In genomic region chr12:132908145-132909029, GRCh38 we compare ENCODE assay signal across 8 cellular contexts. TPM values are rescaled to one million over a fixed set of nuclear protein-coding genes. Genes with fewer than 3 reads are reported as not detected.
DNase-seq lines count a peak whose midpoint lies in the region; ATAC-seq, FAIRE-seq and TF ChIP-seq lines count a peak whose summit lies in the region.

No MANE protein-coding gene starts in this region.

- H3K4me3 ChIP-seq in epithelial cell of proximal tubule (ENCODE audit: low read depth, low read length) (peak overlapping the region; percentile 81), mucosa of descending colon (peak overlapping the region; percentile 30)

- intact Hi-C loops in mucosa of descending colon (cut with DNase I, micrococcal nuclease), result no loop called here

- H3K4me1 ChIP-seq in mucosa of descending colon (ENCODE audit: low read depth), result peaks cover 16% of the 10 kb centered on the region

- peaks cover 22% of the 10 kb centered on the region for H3K9me3 ChIP-seq in mucosa of descending colon

- H3K36me3 ChIP-seq in mucosa of descending colon (ENCODE audit: low read depth), result no peaks in the 10 kb centered on the region

- DNase-seq in NCI-H69 (lab: John Stamatoyannopoulos, UW), result peak; percentile 93
- peak; percentile 93 for DNase-seq in activated T-cell treated with anti-CD3 and anti-CD28 coated beads, Interleukin-2, amount 50 U/mL, for 1 hour
- DNase-seq in epithelial cell of proximal tubule (ENCODE audit: low read depth), result peak; percentile 85
- peak; percentile 96 to 98 (median 96) for DNase-seq in mucosa of descending colon
- peak; percentile 90 to 93 for DNase-seq in stimulated activated CD8-positive, alpha-beta memory T cell treated with anti-CD3 and anti-CD28 coated beads, Interleukin-2, amount 100 ng/mL, for 1 hour (ENCODE audit: low read depth in 2 of 2)

- FAIRE-seq in A204.1 (lab: Jason Lieb, UNC), result peak; percentile 83

- TF ChIP-seq CTCF in epithelial cell of proximal tubule (conservative IDR thresholded peaks at IDR 0.05; ENCODE audit: low read depth, low read length) (no peak), mucosa of descending colon (IDR thresholded peaks at IDR 0.05) (no peak)

- ATAC-seq in GM18861 (IDR thresholded peaks at IDR 0.05; ENCODE audit: unreplicated experiment) (peak; percentile 96), HG03103 (IDR thresholded peaks at IDR 0.05; ENCODE audit: low read depth, unreplicated experiment) (peak; percentile 88), mucosa of descending colon (peak; percentile 95)

RNA-seq across cellular contexts. Expression of gene CHFR, which starts 21.0 kb away (rescaled TPM):
- total RNA-seq in epithelial cell of proximal tubule (26.2 and 35.7 TPM in 2 replicates), mucosa of descending colon (10 to 100 TPM; 50.6 to 65.9 (median 50.7) TPM)

RNA-seq across cellular contexts. Expression of gene ZNF605, which starts 47.7 kb away (rescaled TPM):
- total RNA-seq in epithelial cell of proximal tubule, result 3.7 and 5.1 TPM in 2 replicates
- 10 to 100 TPM in 1 of 3 donors, 1 to 10 TPM in 2; 7.9 to 19.0 (median 8.0) TPM for total RNA-seq in mucosa of descending colon

Comparison
In these comparisons a context has a peak if more than half of its experiments do, and no peak if none do; other contexts are left out.
1. Peak in every context shown above with its lines: DNase-seq, ATAC-seq and H3K4me3 ChIP-seq.